Comparison of ENCODE assay signal across 19 cellular contexts in the genomic region with DNA sequence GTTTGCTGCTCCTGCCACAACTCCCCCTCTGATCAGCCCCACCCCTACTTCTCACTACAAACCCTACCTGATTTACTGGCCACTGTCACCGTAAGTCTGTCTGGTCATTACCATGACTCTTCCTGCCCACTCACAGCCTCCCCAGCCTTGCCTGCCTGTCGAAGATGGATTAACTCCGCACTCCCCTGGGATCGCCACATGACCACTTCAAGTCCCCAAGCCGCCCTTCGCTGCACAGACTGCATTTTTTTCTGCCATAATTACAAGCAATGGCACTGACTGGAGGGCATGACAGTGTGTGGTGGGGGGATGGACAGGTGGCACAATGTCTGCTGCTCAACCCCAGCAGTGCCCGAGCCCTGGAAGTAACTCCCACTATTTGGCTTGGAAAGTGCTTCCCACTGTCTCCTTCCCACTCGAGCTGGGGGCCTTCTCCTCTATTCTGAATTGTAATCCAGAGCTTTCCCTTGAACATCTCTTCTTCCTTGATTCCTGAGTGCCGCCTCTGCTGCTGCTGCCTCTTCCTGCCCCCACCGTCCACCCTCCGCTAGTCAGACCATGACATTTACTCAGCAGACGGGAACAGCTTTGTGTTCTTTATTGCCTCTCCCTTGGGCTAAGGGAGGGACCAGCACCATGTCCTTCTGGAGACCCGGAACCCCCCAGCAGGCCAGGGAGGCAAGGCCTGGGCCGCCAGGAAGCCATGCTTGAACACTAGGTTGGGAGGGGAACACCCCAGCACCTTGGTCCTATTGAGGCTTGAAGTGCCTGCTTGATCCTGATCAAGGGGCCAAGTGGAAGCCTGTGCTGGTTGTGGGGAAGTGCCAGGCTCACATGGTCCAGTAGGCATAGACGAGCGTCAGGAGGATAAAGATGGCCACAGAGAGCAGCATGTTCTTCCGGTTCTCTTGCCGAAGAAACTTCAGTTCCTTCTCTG. TPM values are rescaled to one million over a fixed set of nuclear protein-coding genes. Genes with fewer than 3 reads are reported as not detected.
DNase-seq lines count a peak whose midpoint lies in the region; ATAC-seq and TF ChIP-seq lines count a peak whose summit lies in the region.
"Had no signal": no experiment of that assay in that cellular context is flagged by ENCODE, and none has a peak within 500 bp of the region (broad histone marks: within the 10 kb centered on the region; RNA-seq: fewer than 3 reads in every experiment).

No MANE protein-coding gene starts in this region.

- H3K4me3 Mint-ChIP-seq in H9: no peak overlapping the region
- H3K4me3 Mint-ChIP-seq in activated CD8-positive, alpha-beta T cell treated with anti-CD3 and anti-CD28 coated beads, Interleukin-2, amount 10 ng/mL, durations not matched to agents 7 days and 5 days: no peak overlapping the region
- peak overlapping the region; percentile 27 for H3K4me3 Mint-ChIP-seq in neural progenitor cell

- H3K4me3 ChIP-seq in neural progenitor cell: no peak overlapping the region
- H3K4me3 ChIP-seq: esophagus squamous epithelium, heart left ventricle, prostate gland, SJCRH30 had no signal

- H3K4me1 Mint-ChIP-seq in H9 (peaks cover 11 to 25% of the 10 kb centered on the region in 2 experiments), neural progenitor cell (peaks cover 36% of the 10 kb centered on the region)
- H3K4me1 Mint-ChIP-seq in activated CD8-positive, alpha-beta T cell treated with anti-CD3 and anti-CD28 coated beads, Interleukin-2, amount 10 ng/mL, durations not matched to agents 7 days and 5 days (ENCODE audit: low read depth): no peaks in the 10 kb centered on the region

- H3K36me3 ChIP-seq in neural progenitor cell: no peaks in the 10 kb centered on the region
- H3K36me3 ChIP-seq: prostate gland had no signal

- no peak overlapping the region for H4K8ac ChIP-seq in H9 (replicated peaks; ENCODE audit: insufficient read length, low read depth, low read length)

- no peak overlapping the region for H2BK5ac ChIP-seq in H9 (ENCODE audit: insufficient read length, low read length)

- H3K27ac Mint-ChIP-seq in H9: peak overlapping the region in 2 of 3 experiments; percentile 10 to 34; a peak in 3 of 7 replicates
- peak overlapping the region; percentile 40 for H3K27ac Mint-ChIP-seq in activated CD8-positive, alpha-beta T cell treated with anti-CD3 and anti-CD28 coated beads, Interleukin-2, amount 10 ng/mL, durations not matched to agents 7 days and 5 days
- peak overlapping the region; percentile 87 for H3K27ac Mint-ChIP-seq in neural progenitor cell

- H2BK15ac ChIP-seq in H9 (ENCODE audit: low read depth, low read length): no peak overlapping the region

- H3K27ac ChIP-seq in H9 (ENCODE audit: insufficient read length, low read depth, low read length) (no peak overlapping the region), neural progenitor cell (peak overlapping the region; percentile 42)
- H3K27ac ChIP-seq: esophagus squamous epithelium, HL-60, KMS-11, prostate gland, SJCRH30 had no signal

- H2AFZ ChIP-seq in H9 (ENCODE audit: low read length) (no peak overlapping the region), neural progenitor cell (replicated peaks) (no peak overlapping the region)

- H3K9ac ChIP-seq in H9 (ENCODE audit: extremely low read depth, insufficient read length, low read length): no peak overlapping the region
- H3K9ac ChIP-seq in neural progenitor cell: no peak overlapping the region
- H3K9ac ChIP-seq: KMS-11 had no signal

- no peaks in the 10 kb centered on the region for H3K79me1 ChIP-seq in H9 (ENCODE audit: insufficient read depth, low read depth, low read length, poor library complexity, severe bottlenecking)

- H2BK20ac ChIP-seq in H9 (ENCODE audit: low read depth, low read length, poor library complexity, severe bottlenecking): no peak overlapping the region

- H2BK12ac ChIP-seq in H9 (ENCODE audit: insufficient read length, low read depth, low read length): no peak overlapping the region

- no peak for ATAC-seq in activated CD8-positive, alpha-beta T cell treated with anti-CD3 and anti-CD28 coated beads, Interleukin-2, amount 10 ng/mL, durations not matched to agents 7 days and 5 days

- CTCF ChIA-PET in activated CD8-positive, alpha-beta T cell treated with anti-CD3 and anti-CD28 coated beads, Interleukin-2, amount 10 ng/mL, durations not matched to agents 7 days and 5 days (lab: Charles Lee): interaction anchor here (2.4 to 2.9 kb wide), 2 partner anchors 84 kb away, joined by 12 to 25 read pairs; no protein-coding TSS in a partner anchor

- no peak overlapping the region for H3K23ac ChIP-seq in H9 (ENCODE audit: insufficient read length, low read depth, low read length)

- no peaks in the 10 kb centered on the region for H3K23me2 ChIP-seq in H9 (ENCODE audit: insufficient read length, low read depth, low read length, poor library complexity, severe bottlenecking)

- no peak overlapping the region for H4K5ac ChIP-seq in H9 (ENCODE audit: insufficient read length, low read depth, low read length)

- H4K20me1 ChIP-seq in H9 (ENCODE audit: control insufficient read depth, insufficient read depth, insufficient read length) (no peaks in the 10 kb centered on the region), neural progenitor cell (ENCODE audit: low read depth) (peaks cover 32% of the 10 kb centered on the region)

- H2AK5ac ChIP-seq in H9 (ENCODE audit: insufficient read length, low read length): no peak overlapping the region

- H3K9me3 Mint-ChIP-seq in H9: no peaks in the 10 kb centered on the region
- H3K9me3 Mint-ChIP-seq in activated CD8-positive, alpha-beta T cell treated with anti-CD3 and anti-CD28 coated beads, Interleukin-2, amount 10 ng/mL, durations not matched to agents 7 days and 5 days (ENCODE audit: insufficient read depth): no peaks in the 10 kb centered on the region
- no peaks in the 10 kb centered on the region for H3K9me3 Mint-ChIP-seq in neural progenitor cell

- POLR2A ChIA-PET in activated CD8-positive, alpha-beta T cell treated with anti-CD3 and anti-CD28 coated beads, Interleukin-2, amount 10 ng/mL, durations not matched to agents 7 days and 5 days (lab: Charles Lee): no interaction called here

- no peaks in the 10 kb centered on the region for H3K79me2 ChIP-seq in H9 (ENCODE audit: insufficient read depth, low read length)
- no peaks in the 10 kb centered on the region for H3K79me2 ChIP-seq in neural progenitor cell (ENCODE audit: low read depth)

- peaks cover 28% of the 10 kb centered on the region for H3F3A ChIP-seq in neural progenitor cell (ENCODE audit: low read depth)

- H3K9me3 ChIP-seq in H9 (ENCODE audit: control insufficient read depth, low read depth, low read length) (no peaks in the 10 kb centered on the region), neural progenitor cell (ENCODE audit: low read depth) (no peaks in the 10 kb centered on the region)
- H3K9me3 ChIP-seq: esophagus squamous epithelium, heart left ventricle, prostate gland, SJCRH30 had no signal

- no peak overlapping the region for H3T11ph ChIP-seq in H9 (ENCODE audit: low read length)

- H3K18ac ChIP-seq in H9 (ENCODE audit: insufficient read length, low read depth, low read length): no peak overlapping the region

- no peak overlapping the region; the same call in 1 of the 2 replicates for H3K14ac ChIP-seq in H9 (ENCODE audit: insufficient read depth, low read length)

- H3K27me3 ChIP-seq in H9 (ENCODE audit: insufficient read depth, low read length): no peaks in the 10 kb centered on the region
- H3K27me3 ChIP-seq in neural progenitor cell: no peaks in the 10 kb centered on the region
- H3K27me3 ChIP-seq: esophagus squamous epithelium, heart left ventricle, SJCRH30 had no signal

- no peak overlapping the region for H2BK120ac ChIP-seq in H9 (ENCODE audit: low read depth, low read length, poor library complexity, severe bottlenecking)

- no CpG with 5 or more reads among the region's 18 CpGs for WGBS in H9 (ENCODE audit: extremely low coverage, insufficient read length, low lambda C conversion rate)

- H3K4me2 ChIP-seq in H9 (ENCODE audit: insufficient read depth, insufficient read length, low read length) (no peak overlapping the region), neural progenitor cell (peak overlapping the region; percentile 30)
- H3K4me2 ChIP-seq: KMS-11 had no signal

- no peak overlapping the region for H3K56ac ChIP-seq in H9 (ENCODE audit: insufficient read length, low read depth, low read length)

- peaks cover 4% of the 10 kb centered on the region; the same call in 1 of the 2 replicates for H3K4me1 ChIP-seq in H9 (ENCODE audit: insufficient read depth, low read length)
- peaks cover 38% of the 10 kb centered on the region for H3K4me1 ChIP-seq in neural progenitor cell
- H3K4me1 ChIP-seq: SJCRH30 had no signal

- no peak overlapping the region for H3K4ac ChIP-seq in H9 (ENCODE audit: low read depth, low read length)

- H3K36me3 Mint-ChIP-seq in H9 (ENCODE audit: insufficient read depth in 1 of 3, low read depth in 3 of 3) (peaks cover 10 to 39% (median 33%) of the 10 kb centered on the region in 3 experiments), neural progenitor cell (peaks cover 19% of the 10 kb centered on the region)
- peaks cover 44% of the 10 kb centered on the region for H3K36me3 Mint-ChIP-seq in activated CD8-positive, alpha-beta T cell treated with anti-CD3 and anti-CD28 coated beads, Interleukin-2, amount 10 ng/mL, durations not matched to agents 7 days and 5 days (ENCODE audit: low read depth)

- H4K91ac ChIP-seq in H9 (ENCODE audit: insufficient read length, low read depth, low read length): no peak overlapping the region

- TF ChIP-seq CTCF in H9 (conservative IDR thresholded peaks at IDR 0.05): no peak
- no peak for TF ChIP-seq CTCF in neural progenitor cell (IDR thresholded peaks at IDR 0.05)

- H3K27me3 Mint-ChIP-seq in H9 (ENCODE audit: low read depth) (no peaks in the 10 kb centered on the region; the same call in 1 of the 2 replicates), neural progenitor cell (ENCODE audit: insufficient read depth, low read depth) (peaks cover 2% of the 10 kb centered on the region)
- H3K27me3 Mint-ChIP-seq in activated CD8-positive, alpha-beta T cell treated with anti-CD3 and anti-CD28 coated beads, Interleukin-2, amount 10 ng/mL, durations not matched to agents 7 days and 5 days (ENCODE audit: low read depth): no peaks in the 10 kb centered on the region

- DNase-seq in NCI-H82 (lab: John Stamatoyannopoulos, UW) (peak; percentile 61), NCI-H82 treated with DMSO at 0.1 percent for 48 hours (lab: John Stamatoyannopoulos, UW; ENCODE audit: unreplicated experiment) (no peak), H9 (peak; percentile 20), neural progenitor cell (ENCODE audit: low spot score) (no peak), H4 (ENCODE audit: low spot score) (no peak), islet precursor cell (no peak), NCI-H446 treated with DMSO at 0.1 percent for 48 hours (lab: John Stamatoyannopoulos, UW) (no peak)
- DNase-seq in activated CD8-positive, alpha-beta T cell treated with anti-CD3 and anti-CD28 coated beads, Interleukin-2, amount 10 ng/mL, durations not matched to agents 7 days and 5 days: no peak
- DNase-seq: activated gamma-delta T cell; esophagus squamous epithelium; GF-D8; NCI-H1694; SJCRH30; stimulated activated CD4-positive, alpha-beta T cell treated with anti-CD3 and anti-CD28 coated beads, Interleukin-12 subunit alpha, Interleukin-12 subunit beta, amount 100 ng/mL, for 4 hours; T-helper 9 cell had no signal

RNA-seq across cellular contexts. Expression of gene CCDC167, which starts 17.1 kb away (rescaled TPM):
- total RNA-seq in H9 (2021): 28.0 and 31.9 TPM in 2 replicates
- total RNA-seq in activated CD8-positive, alpha-beta T cell treated with anti-CD3 and anti-CD28 coated beads, Interleukin-2, amount 10 ng/mL, durations not matched to agents 7 days and 5 days: 10 to 100 TPM; 64.0 to 69.4 TPM
- 30.4 and 56.5 TPM in 2 replicates for total RNA-seq in neural progenitor cell (ENCODE audit: low replicate concordance)
- 44.2 and 53.5 TPM in 2 replicates for total RNA-seq in H4 (2014; rRNA removed; shearing (Covaris generic))

RNA-seq across cellular contexts. Expression of gene CMTR1, which starts 49.6 kb away (rescaled TPM):
- 34.8 and 35.0 TPM in 2 replicates for total RNA-seq in H9 (2021)
- 10 to 100 TPM; 71.7 to 74.2 TPM for total RNA-seq in activated CD8-positive, alpha-beta T cell treated with anti-CD3 and anti-CD28 coated beads, Interleukin-2, amount 10 ng/mL, durations not matched to agents 7 days and 5 days
- total RNA-seq in neural progenitor cell (ENCODE audit: low replicate concordance): 35.4 and 44.9 TPM in 2 replicates
- 22.4 and 22.6 TPM in 2 replicates for total RNA-seq in H4 (2014; rRNA removed; shearing (Covaris generic))

Comparison
In these comparisons a context has a peak if more than half of its experiments do, and no peak if none do; other contexts are left out.
1. DNase-seq: peak in NCI-H82 (single experiment) and H9 (single experiment); none in NCI-H82 treated with DMSO at 0.1 percent for 48 hours (single experiment), activated CD8-positive, alpha-beta T cell treated with anti-CD3 and anti-CD28 coated beads, Interleukin-2, amount 10 ng/mL, durations not matched to agents 7 days and 5 days (single experiment), neural progenitor cell (single experiment), H4 (single experiment), islet precursor cell (single experiment) and NCI-H446 treated with DMSO at 0.1 percent for 48 hours (single experiment).
2. H3K27ac Mint-ChIP-seq: peak in every context shown above with its lines; median percentile 87 in neural progenitor cell; 40 in activated CD8-positive, alpha-beta T cell treated with anti-CD3 and anti-CD28 coated beads, Interleukin-2, amount 10 ng/mL, durations not matched to agents 7 days and 5 days; 22 in H9.